9 cellular contexts compared by ENCODE assay signal in the genomic region with DNA sequence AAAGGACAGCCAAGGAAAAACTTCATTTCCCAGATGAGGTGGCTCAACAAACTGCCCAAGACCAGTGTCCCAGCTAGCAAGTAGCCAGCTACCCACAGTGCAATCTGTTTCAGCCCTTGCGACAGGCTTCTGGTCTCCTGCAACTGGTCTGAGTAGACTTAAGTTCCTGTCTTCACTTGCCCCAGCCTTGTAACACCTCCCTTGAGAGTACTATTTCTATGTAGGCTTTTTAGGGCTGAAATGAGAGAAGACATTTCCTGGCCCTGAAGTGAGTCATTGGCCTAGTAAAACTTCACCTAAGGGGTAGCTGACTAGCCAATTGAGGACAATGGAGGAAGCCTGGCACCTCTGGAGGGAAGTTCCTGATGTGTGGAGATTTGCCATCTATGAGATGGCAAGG.
A peak's percentile ranks its signal among the peaks of the same experiment; 100 is the strongest.
DNase-seq lines count a peak whose midpoint lies in the region; ATAC-seq and TF ChIP-seq lines count a peak whose summit lies in the region.
"Had no signal": no experiment of that assay in that cellular context is flagged by ENCODE, and none has a peak within 500 bp of the region (broad histone marks: within the 10 kb centered on the region; RNA-seq: fewer than 3 reads in every experiment).

No MANE protein-coding gene starts in this region.

- H3K14ac ChIP-seq in trophoblast cell (ENCODE audit: low read length): no peak overlapping the region

- H3K36me3 ChIP-seq in neutrophil (no peaks in the 10 kb centered on the region), trophoblast cell (ENCODE audit: control insufficient read depth in 1 of 2, insufficient read depth in 2 of 2, low read length in 2 of 2) (no peaks in the 10 kb centered on the region)
- H3K36me3 ChIP-seq: SJCRH30 had no signal

- no peaks in the 10 kb centered on the region for H3K79me2 ChIP-seq in trophoblast cell (ENCODE audit: control insufficient read depth, insufficient read depth, low read length, poor library complexity)

- peak; percentile 80 for ATAC-seq in GM18870 (IDR thresholded peaks at IDR 0.05; ENCODE audit: unreplicated experiment)
- peak; percentile 75 for ATAC-seq in HG02852 (IDR thresholded peaks at IDR 0.05; ENCODE audit: unreplicated experiment)

- H2BK12ac ChIP-seq in trophoblast cell (ENCODE audit: low read length): no peak overlapping the region

- H3K18ac ChIP-seq in trophoblast cell (ENCODE audit: low read length): no peak overlapping the region

- H3K4me3 ChIP-seq in neutrophil (ENCODE audit: low read depth in 1 of 2, low read length in 1 of 2) (no peak overlapping the region), trophoblast cell (ENCODE audit: low read depth, low read length) (no peak overlapping the region)
- H3K4me3 ChIP-seq: SJCRH30 had no signal

- no peak overlapping the region for H3K4ac ChIP-seq in trophoblast cell (ENCODE audit: low read depth, low read length)

- no peak overlapping the region for H2AFZ ChIP-seq in trophoblast cell (ENCODE audit: insufficient read depth, low read length, poor library complexity)

- DNase-seq in NOMO-1 treated with dmso at 0.1 percent for 144 hours (lab: John Stamatoyannopoulos, UW; ENCODE audit: unreplicated experiment): peak; percentile 58
- DNase-seq in trophoblast cell: no peak
- no peak for DNase-seq in activated CD4-positive, alpha-beta T cell treated with anti-CD3 and anti-CD28 coated beads, Interleukin-2, amount 50 U/mL, for 4 hours
- DNase-seq in activated T-cell treated with anti-CD3 and anti-CD28 coated beads for 4 hours: no peak
- DNase-seq in epidermal melanocyte (ENCODE audit: insufficient read length, low spot score): no peak
- DNase-seq: SJCRH30 had no signal

- H3K4me2 ChIP-seq in trophoblast cell (ENCODE audit: low read length): no peak overlapping the region

- TF ChIP-seq CTCF in neutrophil (IDR thresholded peaks at IDR 0.05): no peak

- no peak overlapping the region for H4K8ac ChIP-seq in trophoblast cell (ENCODE audit: low read depth, low read length)

- H3K4me1 ChIP-seq in neutrophil (ENCODE audit: control insufficient read depth in 1 of 2, insufficient read depth in 1 of 2, low read depth in 1 of 2, low read length in 1 of 2): peaks cover 6 to 15% of the 10 kb centered on the region in 2 experiments
- H3K4me1 ChIP-seq in trophoblast cell (ENCODE audit: control insufficient read depth in 1 of 2, insufficient read depth in 2 of 2, low read length in 2 of 2): peaks cover 0 to 2% of the 10 kb centered on the region in 2 experiments
- H3K4me1 ChIP-seq: SJCRH30 had no signal

- H3K79me1 ChIP-seq in trophoblast cell (ENCODE audit: low read length): no peaks in the 10 kb centered on the region

- no peaks in the 10 kb centered on the region for H3K9me3 ChIP-seq in neutrophil
- no peaks in the 10 kb centered on the region for H3K9me3 ChIP-seq in trophoblast cell (ENCODE audit: insufficient read depth, low read depth, low read length)
- H3K9me3 ChIP-seq: SJCRH30 had no signal

- no peak overlapping the region for H3K9ac ChIP-seq in trophoblast cell (ENCODE audit: low read length)

- H3K23ac ChIP-seq in trophoblast cell (ENCODE audit: low read length): no peak overlapping the region

- WGBS in trophoblast cell (ENCODE audit: extremely low coverage, insufficient coverage, insufficient read length): no CpG with 5 or more reads among the region's 1 CpG

- H2BK5ac ChIP-seq in trophoblast cell (ENCODE audit: low read depth, low read length, poor library complexity): no peak overlapping the region

- H4K12ac ChIP-seq in trophoblast cell (ENCODE audit: low read depth, low read length): no peak overlapping the region

- H2AK5ac ChIP-seq in trophoblast cell (ENCODE audit: low read length): no peak overlapping the region

- no peak overlapping the region for H2BK120ac ChIP-seq in trophoblast cell (ENCODE audit: insufficient read depth, low read length, poor library complexity)

- no peak overlapping the region for H4K91ac ChIP-seq in trophoblast cell (ENCODE audit: low read depth, low read length)

- no peaks in the 10 kb centered on the region for H3K27me3 ChIP-seq in neutrophil
- H3K27me3 ChIP-seq in trophoblast cell (ENCODE audit: insufficient read depth, low read length): no peaks in the 10 kb centered on the region
- H3K27me3 ChIP-seq: SJCRH30 had no signal

- H3K27ac ChIP-seq in neutrophil: peak overlapping the region; percentile 41
- H3K27ac ChIP-seq in trophoblast cell (ENCODE audit: low read depth, low read length): no peak overlapping the region
- H3K27ac ChIP-seq: SJCRH30 had no signal
